ENCODE assay signal across 25 cellular contexts in the genomic region with DNA sequence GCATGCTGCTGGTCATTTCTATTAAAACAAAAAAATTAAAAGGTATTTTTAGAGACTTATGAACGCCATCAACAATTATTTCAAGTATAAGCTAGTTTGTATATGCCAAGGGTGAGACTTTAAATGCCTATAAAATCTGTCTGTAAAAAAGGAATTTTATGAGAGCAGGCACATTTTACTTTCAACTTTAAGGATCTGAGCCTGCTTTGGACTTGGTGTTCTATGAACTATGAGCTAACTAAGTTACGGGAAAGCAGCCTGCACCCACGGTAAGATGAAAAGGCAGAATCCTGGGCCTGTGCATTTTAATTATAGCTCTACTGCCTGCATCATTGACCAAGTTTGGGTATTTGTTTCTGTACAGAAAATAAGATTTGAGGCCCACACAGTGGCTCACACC.
"Had no signal": no experiment of that assay in that cellular context is flagged by ENCODE, and none has a peak within 500 bp of the region (broad histone marks: within the 10 kb centered on the region; RNA-seq: fewer than 3 reads in every experiment).

No MANE protein-coding gene starts in this region.

- H3K36me3 ChIP-seq: adrenal gland had no signal

- H3K27ac ChIP-seq: coronary artery, left ventricle myocardium inferior, WERI-Rb-1 had no signal

- H3K27me3 ChIP-seq: adrenal gland, body of pancreas, dorsolateral prefrontal cortex, upper lobe of left lung had no signal

- H3K9me3 ChIP-seq: adrenal gland, body of pancreas, left ventricle myocardium inferior, upper lobe of left lung had no signal

- ATAC-seq: activated CD4-positive, CD25-positive, alpha-beta regulatory T cell treated with anti-CD3 and anti-CD28 coated beads, Interleukin-2, amount 50 U/mL, for 24 hours; natural killer cell; sciatic nerve; stimulated activated effector memory CD8-positive, alpha-beta T cell treated with anti-CD3 and anti-CD28 coated beads, Interleukin-12 subunit alpha, Interleukin-12 subunit beta, amount 100 ng/mL, for 72 hours had no signal

- H3K4me3 ChIP-seq: body of pancreas, coronary artery, dorsolateral prefrontal cortex, left ventricle myocardium inferior, upper lobe of left lung had no signal

- DNase-seq: activated CD4-positive, alpha-beta T cell treated with anti-CD3 and anti-CD28 coated beads for 48 hours; activated CD4-positive, alpha-beta T cell treated with anti-CD3 and anti-CD28 coated beads, Interleukin-2, amount 50 U/mL, for 48 hours; activated CD8-positive, alpha-beta memory T cell treated with anti-CD3 and anti-CD28 coated beads for 24 hours; activated effector memory CD4-positive, alpha-beta T cell treated with anti-CD3 and anti-CD28 coated beads, Interleukin-2, amount 50 U/mL, for 16 hours; activated naive CD4-positive, alpha-beta T cell treated with anti-CD3 and anti-CD28 coated beads for 36 hours; activated naive CD8-positive, alpha-beta T cell treated with anti-CD3 and anti-CD28 coated beads for 36 hours; aorta; body of pancreas; cerebellar nuclear complex; dorsolateral prefrontal cortex; effector memory CD4-positive, alpha-beta T cell; left ventricle myocardium inferior; natural killer cell; posterior cingulate gyrus; small intestine; stimulated activated CD4-positive, alpha-beta T cell treated with anti-CD3 and anti-CD28 coated beads, Interleukin-4, amount 100 ng/mL, for 24 hours; substantia nigra; T-helper 1 cell; upper lobe of left lung; WERI-Rb-1 had no signal
